1 cellular context compared by ENCODE assay signal in the genomic region with DNA sequence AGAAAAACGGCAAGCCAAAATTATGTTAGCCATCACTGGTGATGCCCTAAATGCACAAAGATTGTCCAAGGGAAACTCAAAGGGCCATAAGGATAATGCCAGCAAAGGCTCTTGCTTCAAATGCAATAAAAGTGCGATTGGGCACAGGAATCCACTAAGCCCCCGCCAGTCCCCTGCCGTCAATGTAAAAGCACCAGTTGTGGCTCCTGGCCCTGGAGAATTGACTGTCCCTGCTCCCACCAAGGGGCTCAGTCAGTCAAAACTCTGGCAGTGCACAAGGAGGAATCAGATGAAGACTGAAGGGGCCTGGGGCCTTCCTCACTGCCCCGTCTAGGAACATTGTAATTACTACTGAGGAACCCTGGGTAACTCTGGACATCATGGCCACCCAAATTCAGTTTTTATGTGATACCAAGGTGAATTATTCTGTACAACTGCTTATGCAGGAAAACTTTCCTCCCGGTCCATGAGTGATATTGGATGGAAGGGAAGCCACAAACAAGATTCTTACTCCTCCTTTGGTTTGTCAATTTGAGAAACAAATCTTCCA.
TF ChIP-seq lines count a peak whose summit lies in the region.

No MANE protein-coding gene starts in this region.

TF ChIP-seq in GM23338, 12 proteins besides CTCF, POLR2A, EP300 and RAD21 (continued from another document):
- TF ChIP-seq REST (IDR thresholded peaks at IDR 0.05; ENCODE audit: unreplicated experiment) (no peak), STAT1 (IDR thresholded peaks at IDR 0.05; ENCODE audit: unreplicated experiment) (no peak), POLR2AphosphoS5 (IDR thresholded peaks at IDR 0.05; ENCODE audit: low read depth) (no peak; the same call in 1 of the 2 replicates), ZNF114 (CRISPR knock-in tag; IDR thresholded peaks at IDR 0.05) (no peak)
- TF ChIP-seq, protein P1, sequence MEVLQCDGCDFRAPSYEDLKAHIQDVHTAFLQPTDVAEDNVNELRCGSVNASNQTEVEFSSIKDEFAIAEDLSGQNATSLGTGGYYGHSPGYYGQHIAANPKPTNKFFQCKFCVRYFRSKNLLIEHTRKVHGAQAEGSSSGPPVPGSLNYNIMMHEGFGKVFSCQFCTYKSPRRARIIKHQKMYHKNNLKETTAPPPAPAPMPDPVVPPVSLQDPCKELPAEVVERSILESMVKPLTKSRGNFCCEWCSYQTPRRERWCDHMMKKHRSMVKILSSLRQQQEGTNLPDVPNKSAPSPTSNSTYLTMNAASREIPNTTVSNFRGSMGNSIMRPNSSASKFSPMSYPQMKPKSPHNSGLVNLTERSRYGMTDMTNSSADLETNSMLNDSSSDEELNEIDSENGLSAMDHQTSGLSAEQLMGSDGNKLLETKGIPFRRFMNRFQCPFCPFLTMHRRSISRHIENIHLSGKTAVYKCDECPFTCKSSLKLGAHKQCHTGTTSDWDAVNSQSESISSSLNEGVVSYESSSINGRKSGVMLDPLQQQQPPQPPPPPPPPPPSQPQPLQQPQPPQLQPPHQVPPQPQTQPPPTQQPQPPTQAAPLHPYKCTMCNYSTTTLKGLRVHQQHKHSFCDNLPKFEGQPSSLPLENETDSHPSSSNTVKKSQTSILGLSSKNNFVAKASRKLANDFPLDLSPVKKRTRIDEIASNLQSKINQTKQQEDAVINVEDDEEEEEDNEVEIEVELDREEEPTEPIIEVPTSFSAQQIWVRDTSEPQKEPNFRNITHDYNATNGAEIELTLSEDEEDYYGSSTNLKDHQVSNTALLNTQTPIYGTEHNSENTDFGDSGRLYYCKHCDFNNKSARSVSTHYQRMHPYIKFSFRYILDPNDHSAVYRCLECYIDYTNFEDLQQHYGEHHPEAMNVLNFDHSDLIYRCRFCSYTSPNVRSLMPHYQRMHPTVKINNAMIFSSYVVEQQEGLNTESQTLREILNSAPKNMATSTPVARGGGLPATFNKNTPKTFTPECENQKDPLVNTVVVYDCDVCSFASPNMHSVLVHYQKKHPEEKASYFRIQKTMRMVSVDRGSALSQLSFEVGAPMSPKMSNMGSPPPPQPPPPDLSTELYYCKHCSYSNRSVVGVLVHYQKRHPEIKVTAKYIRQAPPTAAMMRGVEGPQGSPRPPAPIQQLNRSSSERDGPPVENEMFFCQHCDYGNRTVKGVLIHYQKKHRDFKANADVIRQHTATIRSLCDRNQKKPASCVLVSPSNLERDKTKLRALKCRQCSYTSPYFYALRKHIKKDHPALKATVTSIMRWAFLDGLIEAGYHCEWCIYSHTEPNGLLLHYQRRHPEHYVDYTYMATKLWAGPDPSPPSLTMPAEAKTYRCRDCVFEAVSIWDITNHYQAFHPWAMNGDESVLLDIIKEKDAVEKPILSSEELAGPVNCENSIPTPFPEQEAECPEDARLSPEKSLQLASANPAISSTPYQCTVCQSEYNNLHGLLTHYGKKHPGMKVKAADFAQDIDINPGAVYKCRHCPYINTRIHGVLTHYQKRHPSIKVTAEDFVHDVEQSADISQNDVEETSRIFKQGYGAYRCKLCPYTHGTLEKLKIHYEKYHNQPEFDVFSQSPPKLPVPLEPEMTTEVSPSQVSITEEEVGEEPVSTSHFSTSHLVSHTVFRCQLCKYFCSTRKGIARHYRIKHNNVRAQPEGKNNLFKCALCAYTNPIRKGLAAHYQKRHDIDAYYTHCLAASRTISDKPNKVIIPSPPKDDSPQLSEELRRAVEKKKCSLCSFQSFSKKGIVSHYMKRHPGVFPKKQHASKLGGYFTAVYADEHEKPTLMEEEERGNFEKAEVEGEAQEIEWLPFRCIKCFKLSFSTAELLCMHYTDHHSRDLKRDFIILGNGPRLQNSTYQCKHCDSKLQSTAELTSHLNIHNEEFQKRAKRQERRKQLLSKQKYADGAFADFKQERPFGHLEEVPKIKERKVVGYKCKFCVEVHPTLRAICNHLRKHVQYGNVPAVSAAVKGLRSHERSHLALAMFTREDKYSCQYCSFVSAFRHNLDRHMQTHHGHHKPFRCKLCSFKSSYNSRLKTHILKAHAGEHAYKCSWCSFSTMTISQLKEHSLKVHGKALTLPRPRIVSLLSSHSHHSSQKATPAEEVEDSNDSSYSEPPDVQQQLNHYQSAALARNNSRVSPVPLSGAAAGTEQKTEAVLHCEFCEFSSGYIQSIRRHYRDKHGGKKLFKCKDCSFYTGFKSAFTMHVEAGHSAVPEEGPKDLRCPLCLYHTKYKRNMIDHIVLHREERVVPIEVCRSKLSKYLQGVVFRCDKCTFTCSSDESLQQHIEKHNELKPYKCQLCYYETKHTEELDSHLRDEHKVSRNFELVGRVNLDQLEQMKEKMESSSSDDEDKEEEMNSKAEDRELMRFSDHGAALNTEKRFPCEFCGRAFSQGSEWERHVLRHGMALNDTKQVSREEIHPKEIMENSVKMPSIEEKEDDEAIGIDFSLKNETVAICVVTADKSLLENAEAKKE (CRISPR knock-in tag; IDR thresholded peaks at IDR 0.05): no peak
- TF ChIP-seq, protein P2, sequence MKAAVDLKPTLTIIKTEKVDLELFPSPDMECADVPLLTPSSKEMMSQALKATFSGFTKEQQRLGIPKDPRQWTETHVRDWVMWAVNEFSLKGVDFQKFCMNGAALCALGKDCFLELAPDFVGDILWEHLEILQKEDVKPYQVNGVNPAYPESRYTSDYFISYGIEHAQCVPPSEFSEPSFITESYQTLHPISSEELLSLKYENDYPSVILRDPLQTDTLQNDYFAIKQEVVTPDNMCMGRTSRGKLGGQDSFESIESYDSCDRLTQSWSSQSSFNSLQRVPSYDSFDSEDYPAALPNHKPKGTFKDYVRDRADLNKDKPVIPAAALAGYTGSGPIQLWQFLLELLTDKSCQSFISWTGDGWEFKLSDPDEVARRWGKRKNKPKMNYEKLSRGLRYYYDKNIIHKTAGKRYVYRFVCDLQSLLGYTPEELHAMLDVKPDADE (IDR thresholded peaks at IDR 0.05): no peak
